12 cellular contexts compared by ENCODE assay signal in genomic region chr1:54120698-54121481, GRCh38. TPM values are rescaled to one million over a fixed set of nuclear protein-coding genes. Genes with fewer than 3 reads are reported as not detected.
DNase-seq lines count a peak whose midpoint lies in the region; ATAC-seq and TF ChIP-seq lines count a peak whose summit lies in the region.
"Had no signal": no experiment of that assay in that cellular context is flagged by ENCODE, and none has a peak within 500 bp of the region (broad histone marks: within the 10 kb centered on the region; RNA-seq: fewer than 3 reads in every experiment).

No MANE protein-coding gene starts in this region.

- DNase-seq in H7 (peak; percentile 81), WERI-Rb-1 (no peak), NCI-H748 (lab: John Stamatoyannopoulos, UW; ENCODE audit: unreplicated experiment) (no peak), inferior parietal cortex (ENCODE audit: extremely low spot score) (no peak)
- DNase-seq in naive thymus-derived CD4-positive, alpha-beta T cell = no peak

- H3K36me3 ChIP-seq in H7 (replicated peaks; ENCODE audit: control insufficient read depth, insufficient read depth, low read length) = no peaks in the 10 kb centered on the region
- H3K36me3 ChIP-seq in WERI-Rb-1 = no peaks in the 10 kb centered on the region
- H3K36me3 ChIP-seq in iPS-15b (ENCODE audit: control insufficient read depth, insufficient read depth, low read length) = no peaks in the 10 kb centered on the region
- H3K36me3 ChIP-seq in stomach smooth muscle (ENCODE audit: control insufficient read depth in 2 of 2, insufficient read depth in 2 of 2, low read length in 2 of 2) = no peaks in the 10 kb centered on the region
- no peaks in the 10 kb centered on the region for H3K36me3 ChIP-seq in naive thymus-derived CD4-positive, alpha-beta T cell (ENCODE audit: control insufficient read depth in 2 of 3, insufficient read depth in 3 of 3, low read length in 3 of 3)

- ATAC-seq in naive thymus-derived CD4-positive, alpha-beta T cell = no peak

- H3K4me3 ChIP-seq in H7 (ENCODE audit: insufficient read depth, low read depth, low read length) = no peak overlapping the region
- H3K4me3 ChIP-seq in WERI-Rb-1 (ENCODE audit: low read depth, low read length) = peak overlapping the region; percentile 28
- peak overlapping the region; percentile 56 for H3K4me3 ChIP-seq in iPS-15b (ENCODE audit: low read depth, low read length)
- peak overlapping the region in 1 of 2 donors; percentile 59 for H3K4me3 ChIP-seq in stomach smooth muscle (ENCODE audit: low read length in 2 of 2)
- H3K4me3 ChIP-seq in naive thymus-derived CD4-positive, alpha-beta T cell (ENCODE audit: low read length) = no peak overlapping the region
- H3K4me3 ChIP-seq: body of pancreas had no signal

- peak overlapping the region; percentile 48 for H3K27ac ChIP-seq in WERI-Rb-1
- H3K27ac ChIP-seq in stomach smooth muscle (ENCODE audit: low read length) = no peak overlapping the region
- no peak overlapping the region for H3K27ac ChIP-seq in naive thymus-derived CD4-positive, alpha-beta T cell (ENCODE audit: low read depth, low read length)

- no peak overlapping the region for H3K27ac Mint-ChIP-seq in naive thymus-derived CD4-positive, alpha-beta T cell
- H3K27ac Mint-ChIP-seq: memory B cell; stimulated activated memory B cell treated with anti-CD40 and anti-IgM and Interleukin-4, amounts not matched to agents 10 μg/mL and 1 μg/mL and 100 μg/mL, for 72 hours had no signal

- CTCF ChIA-PET in naive thymus-derived CD4-positive, alpha-beta T cell (lab: Charles Lee) = interaction anchor here (0.6 to 1.0 kb wide), 3 partner anchors 307 to 370 kb away, joined by 3 read pairs; no protein-coding TSS in a partner anchor

- peaks cover 5% of the 10 kb centered on the region for H3K4me1 ChIP-seq in iPS-15b (ENCODE audit: control insufficient read depth, insufficient read depth, low read length)
- H3K4me1 ChIP-seq in stomach smooth muscle (ENCODE audit: control insufficient read depth, insufficient read depth, low read length) = peaks cover 15% of the 10 kb centered on the region
- no peaks in the 10 kb centered on the region for H3K4me1 ChIP-seq in naive thymus-derived CD4-positive, alpha-beta T cell (ENCODE audit: control insufficient read depth in 2 of 2, insufficient read depth in 2 of 2, low read length in 2 of 2)

- H3K9me3 Mint-ChIP-seq in naive thymus-derived CD4-positive, alpha-beta T cell = no peaks in the 10 kb centered on the region
- H3K9me3 Mint-ChIP-seq: memory B cell; stimulated activated memory B cell treated with anti-CD40 and anti-IgM and Interleukin-4, amounts not matched to agents 10 μg/mL and 1 μg/mL and 100 μg/mL, for 72 hours had no signal

- no peak for TF ChIP-seq CTCF in WERI-Rb-1 (IDR thresholded peaks at IDR 0.05; ENCODE audit: low read depth, low read length)

- H3K27me3 ChIP-seq in H7 (ENCODE audit: control insufficient read depth, insufficient read depth, low read length) (peaks cover 14% of the 10 kb centered on the region), WERI-Rb-1 (ENCODE audit: insufficient read depth, low read depth, severe bottlenecking) (no peaks in the 10 kb centered on the region), iPS-15b (ENCODE audit: control insufficient read depth, insufficient read depth, low read length) (peaks cover 12% of the 10 kb centered on the region), stomach smooth muscle (ENCODE audit: control insufficient read depth in 1 of 2, insufficient read depth in 2 of 2, low read length in 2 of 2) (peaks cover 0 to 2% of the 10 kb centered on the region in 2 donors)
- no peaks in the 10 kb centered on the region for H3K27me3 ChIP-seq in naive thymus-derived CD4-positive, alpha-beta T cell (ENCODE audit: control insufficient read depth in 2 of 2, insufficient read depth in 2 of 2, low read length in 2 of 2)
- H3K27me3 ChIP-seq: body of pancreas had no signal

- POLR2A ChIA-PET in naive thymus-derived CD4-positive, alpha-beta T cell (lab: Charles Lee) = no interaction called here

- no peaks in the 10 kb centered on the region for H3K9me3 ChIP-seq in WERI-Rb-1 (ENCODE audit: severe bottlenecking)
- no peaks in the 10 kb centered on the region for H3K9me3 ChIP-seq in iPS-15b (ENCODE audit: control insufficient read depth, insufficient read depth, low read length)
- no peaks in the 10 kb centered on the region for H3K9me3 ChIP-seq in stomach smooth muscle (ENCODE audit: control insufficient read depth in 2 of 2, low read length in 2 of 2)
- no peaks in the 10 kb centered on the region for H3K9me3 ChIP-seq in naive thymus-derived CD4-positive, alpha-beta T cell (ENCODE audit: control insufficient read depth in 2 of 3, low read length in 3 of 3)
- H3K9me3 ChIP-seq: body of pancreas had no signal

- H3K27me3 Mint-ChIP-seq in naive thymus-derived CD4-positive, alpha-beta T cell = peaks cover 0 to 7% (median 0%) of the 10 kb centered on the region in 5 donors
- H3K27me3 Mint-ChIP-seq: stimulated activated memory B cell treated with anti-CD40 and anti-IgM and Interleukin-4, amounts not matched to agents 10 μg/mL and 1 μg/mL and 100 μg/mL, for 72 hours had no signal

- no peak overlapping the region for H3K4me3 Mint-ChIP-seq in naive thymus-derived CD4-positive, alpha-beta T cell
- H3K4me3 Mint-ChIP-seq: memory B cell; stimulated activated memory B cell treated with anti-CD40 and anti-IgM and Interleukin-4, amounts not matched to agents 10 μg/mL and 1 μg/mL and 100 μg/mL, for 72 hours had no signal

- no peaks in the 10 kb centered on the region for H3K36me3 Mint-ChIP-seq in naive thymus-derived CD4-positive, alpha-beta T cell
- H3K36me3 Mint-ChIP-seq: memory B cell; stimulated activated memory B cell treated with anti-CD40 and anti-IgM and Interleukin-4, amounts not matched to agents 10 μg/mL and 1 μg/mL and 100 μg/mL, for 72 hours had no signal

- peaks cover 0 to 13% (median 6%) of the 10 kb centered on the region in 7 donors for H3K4me1 Mint-ChIP-seq in naive thymus-derived CD4-positive, alpha-beta T cell
- H3K4me1 Mint-ChIP-seq: memory B cell had no signal

- H3K9ac ChIP-seq in iPS-15b (ENCODE audit: low read depth, low read length) (no peak overlapping the region), stomach smooth muscle (ENCODE audit: low read length in 2 of 2) (peak overlapping the region; percentile 31 to 58)

- intact Hi-C loops in naive thymus-derived CD4-positive, alpha-beta T cell (cut with micrococcal nuclease) = loop anchor here (1.0 to 5.0 kb wide), 5 partner anchors 49 to 689 kb away; no protein-coding TSS in a partner anchor

RNA-seq across cellular contexts. Expression of gene CDCP2, which starts 31.9 kb away (rescaled TPM):
- total RNA-seq in H7 (2014; rRNA removed; shearing (Covaris generic)) = not detected in 2 replicates
- total RNA-seq in naive thymus-derived CD4-positive, alpha-beta T cell = under 1 TPM in 2 of 5 experiments, not detected in 3; 0.22 to 0.30 TPM
- polyA plus RNA-seq in naive thymus-derived CD4-positive, alpha-beta T cell = not detected
- total RNA-seq: body of pancreas; G401; T-helper 1 cell treated with Interleukin-12 subunit alpha and Interleukin-12 subunit beta and Interleukin-4 antibody, amounts not matched to agents 30 ng/mL and 1 ng/mL, for 36 hours had no signal

Comparison
In these comparisons a context has a peak if more than half of its experiments do, and no peak if none do; other contexts are left out.
1. H3K4me3 ChIP-seq: peak in WERI-Rb-1 (single experiment) and iPS-15b (single experiment); none in H7 (single experiment) and naive thymus-derived CD4-positive, alpha-beta T cell (single experiment).